ENCODE assay signal across 19 cellular contexts in the genomic region with DNA sequence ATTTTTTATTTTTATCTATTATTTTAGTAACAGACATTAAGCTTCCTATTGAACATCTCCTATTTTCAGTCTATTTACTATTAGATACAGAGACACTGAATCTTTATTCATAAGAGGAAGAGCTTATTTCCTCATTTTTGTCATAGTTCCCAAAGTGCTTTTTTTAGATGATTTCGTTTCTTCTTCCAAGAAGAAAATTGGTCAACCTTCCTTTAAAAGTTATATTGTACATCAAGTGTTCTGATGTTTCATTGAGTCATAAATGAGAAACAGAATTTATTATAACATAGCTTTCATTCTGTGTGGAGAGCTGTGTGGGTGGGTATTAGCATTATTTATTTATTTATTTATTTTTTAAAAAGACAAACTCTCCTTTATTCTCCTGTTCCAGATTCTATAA. TPM values are rescaled to one million over a fixed set of nuclear protein-coding genes. Genes with fewer than 3 reads are reported as not detected.
DNase-seq lines count a peak whose midpoint lies in the region; ATAC-seq and TF ChIP-seq lines count a peak whose summit lies in the region.
"Had no signal": no experiment of that assay in that cellular context is flagged by ENCODE, and none has a peak within 500 bp of the region (broad histone marks: within the 10 kb centered on the region; RNA-seq: fewer than 3 reads in every experiment).

No MANE protein-coding gene starts in this region.

- no peaks in the 10 kb centered on the region for H3K4me1 ChIP-seq in SJCRH30
- H3K4me1 ChIP-seq: uterus had no signal

- H3K9me3 Mint-ChIP-seq in HFFc6, result peaks cover 6% of the 10 kb centered on the region

- no peaks in the 10 kb centered on the region for H3K27me3 ChIP-seq in SJCRH30
- H3K27me3 ChIP-seq: heart left ventricle, uterus had no signal

- peaks cover 11% of the 10 kb centered on the region; the same call in 1 of the 2 replicates for H3K4me1 Mint-ChIP-seq in HFFc6 (ENCODE audit: low read depth)
- H3K4me1 Mint-ChIP-seq: immature natural killer cell had no signal

- no peaks in the 10 kb centered on the region; the same call in 1 of the 2 replicates for H3K9me3 ChIP-seq in SJCRH30 (replicated peaks)
- H3K9me3 ChIP-seq: uterus had no signal

- H3K36me3 Mint-ChIP-seq in HFFc6 (ENCODE audit: low read depth), result peaks cover 9% of the 10 kb centered on the region
- H3K36me3 Mint-ChIP-seq: immature natural killer cell had no signal

- H3K4me3 Mint-ChIP-seq in HFFc6, result no peak overlapping the region
- H3K4me3 Mint-ChIP-seq: activated CD4-positive, alpha-beta T cell treated with anti-CD3 and anti-CD28 coated beads, Interleukin-2, amount 10 ng/mL, durations not matched to agents 7 days and 5 days; immature natural killer cell had no signal

- ATAC-seq in HG02588 (IDR thresholded peaks at IDR 0.05; ENCODE audit: unreplicated experiment), result no peak
- ATAC-seq: esophagus mucosa, heart left ventricle had no signal

- TF ChIP-seq CTCF in AG10803 (conservative IDR thresholded peaks at IDR 0.05; ENCODE audit: low read length) (no peak), fibroblast of the aortic adventitia (IDR thresholded peaks at IDR 0.05; ENCODE audit: insufficient read depth, low read length) (no peak), HFFc6 (IDR thresholded peaks at IDR 0.05) (no peak)

- no peaks in the 10 kb centered on the region for H3K36me3 ChIP-seq in SJCRH30
- H3K36me3 ChIP-seq: heart left ventricle, uterus had no signal

- H3K27ac Mint-ChIP-seq in HFFc6, result no peak overlapping the region
- H3K27ac Mint-ChIP-seq: activated CD4-positive, alpha-beta T cell treated with anti-CD3 and anti-CD28 coated beads, Interleukin-2, amount 10 ng/mL, durations not matched to agents 7 days and 5 days; immature natural killer cell had no signal

- DNase-seq in AG10803 (ENCODE audit: low read depth) (peak; percentile 53), Kasumi-1 (lab: John Stamatoyannopoulos, UW) (peak; percentile 40 to 43), SKM-1 (lab: John Stamatoyannopoulos, UW; ENCODE audit: unreplicated experiment) (peak; percentile 49), fibroblast of the aortic adventitia (ENCODE audit: low read depth) (peak; percentile 35), HFFc6 (no peak), SJCRH30 (no peak), COR-L47 (lab: John Stamatoyannopoulos, UW) (no peak)
- DNase-seq: ACHN; activated CD4-positive, alpha-beta T cell treated with anti-CD3 and anti-CD28 coated beads, Interleukin-2, amount 10 ng/mL, durations not matched to agents 7 days and 5 days; heart left ventricle; immature natural killer cell; KBM-7; NCI-H1105; NCI-H774; retina; stimulated activated CD4-positive, alpha-beta T cell treated with anti-CD3 and anti-CD28 coated beads, Interleukin-12 subunit alpha, Interleukin-12 subunit beta, amount 100 ng/mL, for 4 hours; uterus had no signal

- H3K4me3 ChIP-seq in AG10803 (ENCODE audit: low read length) (no peak overlapping the region), fibroblast of the aortic adventitia (ENCODE audit: low read depth, low read length) (no peak overlapping the region), SJCRH30 (no peak overlapping the region)
- H3K4me3 ChIP-seq: heart left ventricle, uterus had no signal

- H3K27ac ChIP-seq in SJCRH30, result no peak overlapping the region
- H3K27ac ChIP-seq: uterus had no signal

- no peaks in the 10 kb centered on the region for H3K27me3 Mint-ChIP-seq in HFFc6 (ENCODE audit: insufficient read depth)

RNA-seq across cellular contexts. Expression of a gene that starts 50.6 kb away (rescaled TPM):
- 81.3 and 86.9 TPM in 2 replicates for total RNA-seq in fibroblast of the aortic adventitia (ENCODE audit: low replicate concordance)
- 10 to 100 TPM; 47.3 to 53.5 (median 53.1) TPM for total RNA-seq in HFFc6 (2021; fragmentation: NEBNext Ultra II Directional; extraction: Animal tissue kit (Norgen Biotek cat#: 25700))
- 62.3 and 91.1 TPM in 2 replicates for total RNA-seq in SJCRH30 (2014; rRNA removed; shearing (Covaris generic))

Comparison
In these comparisons a context has a peak if more than half of its experiments do, and no peak if none do; other contexts are left out.
1. DNase-seq: peak in AG10803 (single experiment), Kasumi-1 (2 of 2), SKM-1 (single experiment) and fibroblast of the aortic adventitia (single experiment); none in HFFc6 (single experiment), SJCRH30 (0 of 2) and COR-L47 (single experiment).